Comparison of ENCODE assay signal across 8 cellular contexts in genomic region chr21:26843912-26844257, GRCh38. TPM values are rescaled to one million over a fixed set of nuclear protein-coding genes. Genes with fewer than 3 reads are reported as not detected.
DNase-seq lines count a peak whose midpoint lies in the region; ATAC-seq, FAIRE-seq and TF ChIP-seq lines count a peak whose summit lies in the region.

No MANE protein-coding gene starts in this region.

- peak overlapping the region; percentile 83 for H3K4me2 ChIP-seq in neural cell (ENCODE audit: low read length)

- H4K20me1 ChIP-seq in neural cell (ENCODE audit: insufficient read depth) = no peaks in the 10 kb centered on the region

- peak; percentile 46 for FAIRE-seq in RCC 7860 (lab: Jason Lieb, UNC)

- TF ChIP-seq CTCF in GM10266 (IDR thresholded peaks at IDR 0.05; ENCODE audit: control insufficient read depth, insufficient read depth, low read depth, missing control alignments) (no peak), epithelial cell of proximal tubule (conservative IDR thresholded peaks at IDR 0.05; ENCODE audit: low read depth, low read length) (no peak), neural cell (IDR thresholded peaks at IDR 0.05; ENCODE audit: poor library complexity, severe bottlenecking) (no peak)

- H3F3A ChIP-seq in neural cell (ENCODE audit: insufficient read depth, low read length, poor library complexity, severe bottlenecking) = no peaks in the 10 kb centered on the region

- no peaks in the 10 kb centered on the region for H3K9me3 ChIP-seq in neural cell (ENCODE audit: low read length)

- no peak for TF ChIP-seq RAD21 in neural cell (conservative IDR thresholded peaks at IDR 0.05)

- no peak for ATAC-seq in HG02759 (IDR thresholded peaks at IDR 0.05; ENCODE audit: unreplicated experiment)
- ATAC-seq in esophagus mucosa = no peak

- H3K36me3 ChIP-seq in neural cell (ENCODE audit: insufficient read depth, low read length) = no peaks in the 10 kb centered on the region

- TF ChIP-seq EP300 in neural cell (conservative IDR thresholded peaks at IDR 0.05; ENCODE audit: poor library complexity, severe bottlenecking) = no peak

- peak; percentile 12 for DNase-seq in GM10266 (ENCODE audit: extremely low spot score)
- DNase-seq in RCC 7860 (ENCODE audit: low spot score) = peak; percentile 50
- no peak for DNase-seq in epithelial cell of proximal tubule (ENCODE audit: low read depth)
- DNase-seq in DMS153 treated with DMSO at 0.1 percent for 48 hours (lab: John Stamatoyannopoulos, UW; ENCODE audit: unreplicated experiment) = no peak
- no peak for DNase-seq in NCI-H1048 (lab: John Stamatoyannopoulos, UW)

- no peak overlapping the region for H2AFZ ChIP-seq in neural cell (ENCODE audit: low read depth, low read length)

- H3K79me2 ChIP-seq in neural cell (replicated peaks; ENCODE audit: insufficient read depth, low read length) = no peaks in the 10 kb centered on the region

- peak overlapping the region; percentile 96 for H3K4me3 ChIP-seq in epithelial cell of proximal tubule (ENCODE audit: low read depth, low read length)
- H3K4me3 ChIP-seq in neural cell (ENCODE audit: low read length) = peak overlapping the region; percentile 90

- H3K9me2 ChIP-seq in neural cell (ENCODE audit: insufficient read depth, low read length) = no peaks in the 10 kb centered on the region

- H3K9ac ChIP-seq in neural cell (ENCODE audit: low read length) = peak overlapping the region; percentile 49

- peaks cover 46% of the 10 kb centered on the region for H3K27me3 ChIP-seq in neural cell (ENCODE audit: insufficient read depth, low read depth, low read length)

- no peak overlapping the region for H3K27ac ChIP-seq in neural cell (ENCODE audit: low read length)

TF ChIP-seq in neural cell, 6 proteins besides CTCF, POLR2A, EP300 and RAD21:
- TF ChIP-seq MXI1 (conservative IDR thresholded peaks at IDR 0.05; ENCODE audit: poor library complexity, severe bottlenecking) (no peak), POLR2AphosphoS5 (IDR thresholded peaks at IDR 0.05) (no peak), SMC3 (conservative IDR thresholded peaks at IDR 0.05; ENCODE audit: poor library complexity) (no peak), REST (IDR thresholded peaks at IDR 0.05; ENCODE audit: borderline replicate concordance) (no peak), TAF1 (IDR thresholded peaks at IDR 0.05; ENCODE audit: low read depth) (no peak), EZH2 (IDR thresholded peaks at IDR 0.05; ENCODE audit: borderline replicate concordance, insufficient read depth, low read length, poor library complexity, severe bottlenecking) (no peak)

RNA-seq across cellular contexts. Expression of gene ADAMTS1, which starts 1.3 kb away (rescaled TPM):
- total RNA-seq in epithelial cell of proximal tubule (38.4 and 55.6 TPM in 2 replicates), esophagus mucosa (7.9 TPM)
- polyA plus RNA-seq in neural cell = 0.84 and 2.7 TPM in 2 replicates
- 1.3 and 1.5 TPM in 2 replicates for polyA minus RNA-seq in neural cell

Comparison
In these comparisons a context has a peak if more than half of its experiments do, and no peak if none do; other contexts are left out.
1. DNase-seq: peak in GM10266 (single experiment) and RCC 7860 (single experiment); none in epithelial cell of proximal tubule (single experiment), DMS153 treated with DMSO at 0.1 percent for 48 hours (single experiment) and NCI-H1048 (single experiment).